ENCODE assay signal across 9 cellular contexts in the genomic region with DNA sequence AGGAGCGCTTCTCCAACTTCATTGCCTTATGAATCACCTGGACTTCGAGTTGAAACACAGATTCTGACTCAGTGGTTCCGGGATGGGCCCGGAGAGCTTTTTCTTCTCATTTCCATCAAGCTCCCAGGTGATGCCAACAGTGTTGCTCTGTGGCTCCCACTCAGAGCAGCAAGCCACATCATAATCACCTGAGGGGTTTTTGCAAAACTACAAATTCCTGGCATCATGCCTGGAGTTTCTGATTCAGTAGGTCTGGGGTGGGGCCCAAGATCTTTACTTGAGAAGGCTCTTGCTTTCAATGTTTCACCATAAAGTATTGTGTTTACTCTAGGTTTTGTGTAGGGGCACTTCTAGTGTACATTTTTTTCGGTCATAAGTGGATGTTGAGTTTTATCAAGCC. TPM values are rescaled to one million over a fixed set of nuclear protein-coding genes. Genes with fewer than 3 reads are reported as not detected.
DNase-seq lines count a peak whose midpoint lies in the region; ATAC-seq and TF ChIP-seq lines count a peak whose summit lies in the region.
"Had no signal": no experiment of that assay in that cellular context is flagged by ENCODE, and none has a peak within 500 bp of the region (broad histone marks: within the 10 kb centered on the region; RNA-seq: fewer than 3 reads in every experiment).

No MANE protein-coding gene starts in this region.

- 66% methylated on average over 5 of the region's 5 CpGs; no CpG with 5 or more reads in 1 of the 2 donors for WGBS in transverse colon (ENCODE audit: low coverage in 1 of 2), 2 donors
- 86 to 88% methylated on average over 5 of the region's 5 CpGs for WGBS in testis, 2 donors

- no peak for TF ChIP-seq EP300 in transverse colon (IDR thresholded peaks at IDR 0.05; ENCODE audit: low read depth)

- H3K27me3 ChIP-seq in transverse colon: no peaks in the 10 kb centered on the region
- no peaks in the 10 kb centered on the region for H3K27me3 ChIP-seq in testis
- H3K27me3 ChIP-seq: pancreas had no signal

- no peaks in the 10 kb centered on the region for H3K36me3 ChIP-seq in transverse colon
- H3K36me3 ChIP-seq in testis (ENCODE audit: low read depth, missing control alignments): no peaks in the 10 kb centered on the region
- H3K36me3 ChIP-seq: pancreas had no signal

- TF ChIP-seq POLR2A in transverse colon (IDR thresholded peaks at IDR 0.05) (no peak), testis (IDR thresholded peaks at IDR 0.05) (no peak)

- in situ Hi-C loops in transverse colon (cut with MboI; ENCODE audit: low pct_ligation_motif_present in 1 of 4, low pct_unique_long_range_greater_than_20kb in 1 of 4, low sequenced_read_pairs in 3 of 4): no loop called here

- H3K27ac ChIP-seq in transverse colon (peak overlapping the region; percentile 92 to 97 (median 93)), testis (no peak overlapping the region)
- H3K27ac ChIP-seq: pancreas had no signal

- no peak for ATAC-seq in HG02852 (IDR thresholded peaks at IDR 0.05; ENCODE audit: unreplicated experiment)

- no peaks in the 10 kb centered on the region for H3K9me3 ChIP-seq in transverse colon
- H3K9me3 ChIP-seq in testis: no peaks in the 10 kb centered on the region
- H3K9me3 ChIP-seq: pancreas had no signal

- DNase-seq in SIG-M5 treated with dmso at 0.1 percent for 504 hours (lab: John Stamatoyannopoulos, UW; ENCODE audit: unreplicated experiment) (peak; percentile 6), SIG-M5 (lab: John Stamatoyannopoulos, UW) (no peak), head of caudate nucleus (peak in 24 of 42 donors; percentile 6 to 53 (median 24)), transverse colon (peak; percentile 13), testis (no peak), SKM-1 (lab: John Stamatoyannopoulos, UW; ENCODE audit: unreplicated experiment) (no peak)
- DNase-seq in activated CD8-positive, alpha-beta memory T cell treated with anti-CD3 and anti-CD28 coated beads, Interleukin-2, amount 50 U/mL, for 1 hour (ENCODE audit: extremely low read depth): peak; percentile 56
- DNase-seq: pancreas had no signal

- peaks cover 6 to 70% (median 34%) of the 10 kb centered on the region in 4 donors for H3K4me1 ChIP-seq in transverse colon
- H3K4me1 ChIP-seq in testis: peaks cover 3% of the 10 kb centered on the region

- intact Hi-C loops in head of caudate nucleus (cut with DNase I): no loop called here
- intact Hi-C loops in transverse colon (cut with DNase I; ENCODE audit: low total_unique reads): no loop called here
- intact Hi-C loops in testis (cut with DNase I; ENCODE audit: low total_unique reads): no loop called here

- H3K4me3 ChIP-seq in transverse colon: no peak overlapping the region
- H3K4me3 ChIP-seq in testis: no peak overlapping the region
- H3K4me3 ChIP-seq: pancreas had no signal

- no peak for TF ChIP-seq CTCF in transverse colon (IDR thresholded peaks at IDR 0.05)
- no peak for TF ChIP-seq CTCF in testis (IDR thresholded peaks at IDR 0.05)

RNA-seq across cellular contexts. Expression of gene MTM1, which starts 7.0 kb away (rescaled TPM):
- 10 to 100 TPM; 12.7 to 73.2 (median 44.7) TPM for total RNA-seq in transverse colon
- 10 to 100 TPM; 33.8 to 38.5 TPM for total RNA-seq in testis
- 20.0 TPM for polyA plus RNA-seq in testis (ENCODE audit: insufficient read depth, low read depth, low replicate concordance)

Comparison
In these comparisons a context has a peak if more than half of its experiments do, and no peak if none do; other contexts are left out.
1. DNase-seq: peak in SIG-M5 treated with dmso at 0.1 percent for 504 hours (single experiment), activated CD8-positive, alpha-beta memory T cell treated with anti-CD3 and anti-CD28 coated beads, Interleukin-2, amount 50 U/mL, for 1 hour (single experiment), head of caudate nucleus (24 of 42) and transverse colon (single experiment); none in SIG-M5 (single experiment), testis (single experiment) and SKM-1 (single experiment).
2. H3K27ac ChIP-seq: peak in transverse colon (4 of 4); none in testis (0 of 2).